In the genomic region with DNA sequence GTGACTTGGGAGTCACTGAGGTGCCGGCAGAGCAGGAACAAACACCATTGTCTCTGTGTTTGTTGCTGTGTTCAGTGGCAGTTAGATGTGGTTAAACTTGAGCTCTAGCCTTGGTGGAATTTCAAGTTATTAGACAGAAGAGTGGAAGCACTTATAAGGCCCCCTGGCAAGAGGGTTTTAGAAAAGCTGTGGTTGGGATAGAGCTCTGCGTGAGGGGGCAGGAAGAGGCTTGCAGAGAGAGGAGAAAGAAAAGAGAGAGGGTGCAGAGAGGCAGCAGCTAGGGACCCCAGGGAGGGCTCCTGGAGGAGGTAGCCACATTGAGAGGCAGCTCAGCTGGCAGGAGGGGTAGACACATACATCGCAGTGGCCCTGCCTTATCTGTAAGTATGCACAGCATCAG, we compare ENCODE assay signal across 1 cellular context.
TF ChIP-seq lines count a peak whose summit lies in the region.

No MANE protein-coding gene starts in this region.

TF ChIP-seq in WTC11, 78 proteins besides CTCF, POLR2A, EP300 and RAD21 (continued from another document):
- TF ChIP-seq, protein P1, sequence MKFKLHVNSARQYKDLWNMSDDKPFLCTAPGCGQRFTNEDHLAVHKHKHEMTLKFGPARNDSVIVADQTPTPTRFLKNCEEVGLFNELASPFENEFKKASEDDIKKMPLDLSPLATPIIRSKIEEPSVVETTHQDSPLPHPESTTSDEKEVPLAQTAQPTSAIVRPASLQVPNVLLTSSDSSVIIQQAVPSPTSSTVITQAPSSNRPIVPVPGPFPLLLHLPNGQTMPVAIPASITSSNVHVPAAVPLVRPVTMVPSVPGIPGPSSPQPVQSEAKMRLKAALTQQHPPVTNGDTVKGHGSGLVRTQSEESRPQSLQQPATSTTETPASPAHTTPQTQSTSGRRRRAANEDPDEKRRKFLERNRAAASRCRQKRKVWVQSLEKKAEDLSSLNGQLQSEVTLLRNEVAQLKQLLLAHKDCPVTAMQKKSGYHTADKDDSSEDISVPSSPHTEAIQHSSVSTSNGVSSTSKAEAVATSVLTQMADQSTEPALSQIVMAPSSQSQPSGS (CRISPR knock-in tag; IDR thresholded peaks at IDR 0.05; ENCODE audit: borderline replicate concordance, low read depth), result no peak
- no peak for TF ChIP-seq IRF2 (CRISPR knock-in tag; IDR thresholded peaks at IDR 0.05; ENCODE audit: borderline replicate concordance, low read depth)
- TF ChIP-seq, protein P2, sequence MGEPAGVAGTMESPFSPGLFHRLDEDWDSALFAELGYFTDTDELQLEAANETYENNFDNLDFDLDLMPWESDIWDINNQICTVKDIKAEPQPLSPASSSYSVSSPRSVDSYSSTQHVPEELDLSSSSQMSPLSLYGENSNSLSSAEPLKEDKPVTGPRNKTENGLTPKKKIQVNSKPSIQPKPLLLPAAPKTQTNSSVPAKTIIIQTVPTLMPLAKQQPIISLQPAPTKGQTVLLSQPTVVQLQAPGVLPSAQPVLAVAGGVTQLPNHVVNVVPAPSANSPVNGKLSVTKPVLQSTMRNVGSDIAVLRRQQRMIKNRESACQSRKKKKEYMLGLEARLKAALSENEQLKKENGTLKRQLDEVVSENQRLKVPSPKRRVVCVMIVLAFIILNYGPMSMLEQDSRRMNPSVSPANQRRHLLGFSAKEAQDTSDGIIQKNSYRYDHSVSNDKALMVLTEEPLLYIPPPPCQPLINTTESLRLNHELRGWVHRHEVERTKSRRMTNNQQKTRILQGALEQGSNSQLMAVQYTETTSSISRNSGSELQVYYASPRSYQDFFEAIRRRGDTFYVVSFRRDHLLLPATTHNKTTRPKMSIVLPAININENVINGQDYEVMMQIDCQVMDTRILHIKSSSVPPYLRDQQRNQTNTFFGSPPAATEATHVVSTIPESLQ (CRISPR knock-in tag; IDR thresholded peaks at IDR 0.05), result no peak
